33 cellular contexts compared by ENCODE assay signal in the genomic region with DNA sequence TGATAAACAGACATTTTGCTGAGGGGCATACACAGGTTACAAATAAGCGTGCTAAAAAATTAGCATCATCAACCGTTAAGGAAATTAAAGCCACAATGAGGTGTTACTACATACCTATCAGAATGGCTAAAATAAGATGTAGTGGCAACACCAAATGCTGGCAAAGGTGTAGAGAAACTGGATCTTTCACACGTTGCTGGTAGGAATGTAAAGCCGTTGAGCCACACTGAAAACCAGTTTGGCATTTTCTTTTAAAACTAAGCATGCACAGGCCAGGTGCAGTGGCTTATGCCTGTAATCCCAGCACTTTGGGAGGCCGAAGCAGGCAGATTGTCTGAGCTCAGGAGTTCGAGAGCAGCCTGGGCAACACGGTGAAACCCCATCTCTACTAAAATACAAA.
A peak's percentile ranks its signal among the peaks of the same experiment; 100 is the strongest.
DNase-seq lines count a peak whose midpoint lies in the region; ATAC-seq and FAIRE-seq lines count a peak whose summit lies in the region.
"Had no signal": no experiment of that assay in that cellular context is flagged by ENCODE, and none has a peak within 500 bp of the region (broad histone marks: within the 10 kb centered on the region; RNA-seq: fewer than 3 reads in every experiment).

No MANE protein-coding gene starts in this region.

- H2BK5ac ChIP-seq in trophoblast cell (ENCODE audit: low read depth, low read length, poor library complexity), result no peak overlapping the region

- H3K79me2 ChIP-seq in trophoblast cell (ENCODE audit: control insufficient read depth, insufficient read depth, low read length, poor library complexity), result no peaks in the 10 kb centered on the region

- H3K14ac ChIP-seq in trophoblast cell (ENCODE audit: low read length), result no peak overlapping the region

- no peak overlapping the region for H4K91ac ChIP-seq in trophoblast cell (ENCODE audit: low read depth, low read length)

- H3K18ac ChIP-seq in trophoblast cell (ENCODE audit: low read length), result no peak overlapping the region

- H3K4ac ChIP-seq in trophoblast cell (ENCODE audit: low read depth, low read length), result no peak overlapping the region

- no CpG with 5 or more reads among the region's 7 CpGs for WGBS in trophoblast cell (ENCODE audit: extremely low coverage, insufficient coverage, insufficient read length)

- H4K8ac ChIP-seq in trophoblast cell (ENCODE audit: low read depth, low read length), result no peak overlapping the region

- no peaks in the 10 kb centered on the region for H3K4me1 ChIP-seq in trophoblast cell (ENCODE audit: control insufficient read depth in 1 of 2, insufficient read depth in 2 of 2, low read length in 2 of 2)
- H3K4me1 ChIP-seq: A549, BE2C, Caco-2 had no signal

- ATAC-seq in GM19452 (IDR thresholded peaks at IDR 0.05; ENCODE audit: unreplicated experiment), result no peak
- no peak for ATAC-seq in esophagus mucosa
- ATAC-seq: A549; CD8-positive, alpha-beta T cell had no signal

- DNase-seq in NCI-H82 (lab: John Stamatoyannopoulos, UW), result peak; percentile 20
- DNase-seq in NCI-H82 treated with DMSO at 0.1 percent for 48 hours (lab: John Stamatoyannopoulos, UW; ENCODE audit: unreplicated experiment), result no peak
- DNase-seq in GM19239 (ENCODE audit: insufficient read length, low spot score), result no peak
- DNase-seq in trophoblast cell, result peak; percentile 31 to 71
- DNase-seq: 8988T; ACHN; AML-193; BE2C; C1 segment of cervical spinal cord; Caco-2; Calu3; CD4-positive, alpha-beta memory T cell; CD4-positive, alpha-beta T cell; CD4-positive, CD25-positive, alpha-beta regulatory T cell; CD8-positive, alpha-beta memory T cell; CD8-positive, alpha-beta T cell; COR-L47; DMS 273 treated with DMSO at 0.1 percent for 48 hours; DMS153; DMS53; DMS79; DMS79 treated with DMSO at 0.1 percent for 48 hours; DND-41; EL had no signal

- H2BK120ac ChIP-seq in trophoblast cell (ENCODE audit: insufficient read depth, low read length, poor library complexity), result no peak overlapping the region

- FAIRE-seq in GM19239 (lab: Jason Lieb, UNC), result peak; percentile 49
- FAIRE-seq: A204.1, A549, D721Med had no signal

- no peak overlapping the region for H3K4me2 ChIP-seq in trophoblast cell (ENCODE audit: low read length)
- H3K4me2 ChIP-seq: A549; BLaER1; BLaER1 treated with 17β-estradiol and CSF1 and Interleukin-3, amounts not matched to agents 10 nM and 100 nM had no signal

- H3K79me1 ChIP-seq in trophoblast cell (ENCODE audit: low read length), result no peaks in the 10 kb centered on the region

- H2BK12ac ChIP-seq in trophoblast cell (ENCODE audit: low read length), result no peak overlapping the region

- no peak overlapping the region for H3K27ac ChIP-seq in trophoblast cell (ENCODE audit: low read depth, low read length)
- H3K27ac ChIP-seq: 22Rv1; A549; BLaER1; BLaER1 treated with 17β-estradiol and CSF1 and Interleukin-3, amounts not matched to agents 10 nM and 100 nM; C4-2B had no signal

- H3K36me3 ChIP-seq in trophoblast cell (ENCODE audit: control insufficient read depth in 1 of 2, insufficient read depth in 2 of 2, low read length in 2 of 2), result no peaks in the 10 kb centered on the region
- H3K36me3 ChIP-seq: BE2C, BLaER1 had no signal

- peaks cover 6% of the 10 kb centered on the region for H3K9me3 ChIP-seq in trophoblast cell (ENCODE audit: insufficient read depth, low read depth, low read length)
- H3K9me3 ChIP-seq: BE2C, Caco-2 had no signal

- H3K27me3 ChIP-seq in trophoblast cell (ENCODE audit: insufficient read depth, low read length), result no peaks in the 10 kb centered on the region
- H3K27me3 ChIP-seq: BLaER1; BLaER1 treated with 17β-estradiol and CSF1 and Interleukin-3, amounts not matched to agents 10 nM and 100 nM had no signal

- no peak overlapping the region for H3K9ac ChIP-seq in trophoblast cell (ENCODE audit: low read length)
- H3K9ac ChIP-seq: BLaER1; BLaER1 treated with 17β-estradiol and CSF1 and Interleukin-3, amounts not matched to agents 10 nM and 100 nM had no signal

- no peak overlapping the region for H2AFZ ChIP-seq in trophoblast cell (ENCODE audit: insufficient read depth, low read length, poor library complexity)

- H2AK5ac ChIP-seq in trophoblast cell (ENCODE audit: low read length), result no peak overlapping the region

- H3K23ac ChIP-seq in trophoblast cell (ENCODE audit: low read length), result no peak overlapping the region

- H3K4me3 ChIP-seq in trophoblast cell (ENCODE audit: low read depth, low read length), result no peak overlapping the region
- H3K4me3 ChIP-seq: A549; BLaER1; BLaER1 treated with 17β-estradiol and CSF1 and Interleukin-3, amounts not matched to agents 10 nM and 100 nM had no signal

- no peak overlapping the region for H4K12ac ChIP-seq in trophoblast cell (ENCODE audit: low read depth, low read length)

Comparison
In these comparisons a context has a peak if more than half of its experiments do, and no peak if none do; other contexts are left out.
1. DNase-seq: peak in NCI-H82 (single experiment) and trophoblast cell (2 of 2); none in NCI-H82 treated with DMSO at 0.1 percent for 48 hours (single experiment) and GM19239 (single experiment).